In the genomic region with DNA sequence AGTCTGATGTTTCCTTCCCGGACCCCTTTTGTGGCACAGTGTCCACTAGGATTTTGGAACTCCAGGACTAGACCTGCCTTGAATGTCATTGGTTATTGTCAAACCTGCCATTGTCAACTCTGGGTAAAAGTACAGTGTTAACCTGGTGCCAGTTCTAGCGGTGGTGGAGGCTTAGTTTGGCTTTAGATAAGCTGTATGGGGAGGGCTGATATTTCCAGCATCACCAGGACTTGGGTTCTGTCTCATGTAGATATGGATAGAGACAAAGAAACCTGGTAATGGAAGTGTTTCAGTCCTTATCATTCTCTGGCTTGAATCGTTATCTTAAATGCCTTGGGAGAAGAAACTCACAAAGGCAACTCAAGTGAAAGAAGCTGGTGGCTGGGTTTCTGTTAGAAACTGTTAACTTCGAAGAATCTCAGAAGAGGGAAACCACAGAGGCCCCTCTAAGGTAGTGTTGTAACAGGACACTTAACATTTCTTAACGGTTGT, we compare ENCODE assay signal across 1 cellular context.
TF ChIP-seq lines count a peak whose summit lies in the region.

No MANE protein-coding gene starts in this region.

TF ChIP-seq in K562, 482 proteins besides CTCF, POLR2A, EP300 and RAD21 (continued from another document):
- no peak for TF ChIP-seq NR3C1 (CRISPR knock-in tag; IDR thresholded peaks at IDR 0.05)
- peak in 1 of 2 experiments; percentile 72; a peak in 1 of 4 replicates for TF ChIP-seq MAZ (CRISPR knock-in tag; conservative IDR thresholded peaks at IDR 0.05 in 1 of 2, IDR thresholded peaks at IDR 0.05 in 1 of 2)
- TF ChIP-seq E2F3 (CRISPR knock-in tag; IDR thresholded peaks at IDR 0.05): no peak
- no peak for TF ChIP-seq ARID2 (IDR thresholded peaks at IDR 0.05)
- no peak for TF ChIP-seq HMG20A (CRISPR knock-in tag; conservative IDR thresholded peaks at IDR 0.05)
- no peak for TF ChIP-seq ETS2 (tag; IDR thresholded peaks at IDR 0.05; ENCODE audit: borderline replicate concordance, poor library complexity, severe bottlenecking)
- TF ChIP-seq, protein P1, sequence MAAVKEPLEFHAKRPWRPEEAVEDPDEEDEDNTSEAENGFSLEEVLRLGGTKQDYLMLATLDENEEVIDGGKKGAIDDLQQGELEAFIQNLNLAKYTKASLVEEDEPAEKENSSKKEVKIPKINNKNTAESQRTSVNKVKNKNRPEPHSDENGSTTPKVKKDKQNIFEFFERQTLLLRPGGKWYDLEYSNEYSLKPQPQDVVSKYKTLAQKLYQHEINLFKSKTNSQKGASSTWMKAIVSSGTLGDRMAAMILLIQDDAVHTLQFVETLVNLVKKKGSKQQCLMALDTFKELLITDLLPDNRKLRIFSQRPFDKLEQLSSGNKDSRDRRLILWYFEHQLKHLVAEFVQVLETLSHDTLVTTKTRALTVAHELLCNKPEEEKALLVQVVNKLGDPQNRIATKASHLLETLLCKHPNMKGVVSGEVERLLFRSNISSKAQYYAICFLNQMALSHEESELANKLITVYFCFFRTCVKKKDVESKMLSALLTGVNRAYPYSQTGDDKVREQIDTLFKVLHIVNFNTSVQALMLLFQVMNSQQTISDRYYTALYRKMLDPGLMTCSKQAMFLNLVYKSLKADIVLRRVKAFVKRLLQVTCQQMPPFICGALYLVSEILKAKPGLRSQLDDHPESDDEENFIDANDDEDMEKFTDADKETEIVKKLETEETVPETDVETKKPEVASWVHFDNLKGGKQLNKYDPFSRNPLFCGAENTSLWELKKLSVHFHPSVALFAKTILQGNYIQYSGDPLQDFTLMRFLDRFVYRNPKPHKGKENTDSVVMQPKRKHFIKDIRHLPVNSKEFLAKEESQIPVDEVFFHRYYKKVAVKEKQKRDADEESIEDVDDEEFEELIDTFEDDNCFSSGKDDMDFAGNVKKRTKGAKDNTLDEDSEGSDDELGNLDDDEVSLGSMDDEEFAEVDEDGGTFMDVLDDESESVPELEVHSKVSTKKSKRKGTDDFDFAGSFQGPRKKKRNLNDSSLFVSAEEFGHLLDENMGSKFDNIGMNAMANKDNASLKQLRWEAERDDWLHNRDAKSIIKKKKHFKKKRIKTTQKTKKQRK (IDR thresholded peaks at IDR 0.05; ENCODE audit: borderline replicate concordance, low read depth, low read length): no peak
- TF ChIP-seq TAF1 (IDR thresholded peaks at IDR 0.05; ENCODE audit: control insufficient read depth, extremely low read depth, insufficient read depth, low read length, severe bottlenecking): peak; percentile 25
- peak; percentile 91 for TF ChIP-seq MTA3 (IDR thresholded peaks at IDR 0.05; ENCODE audit: borderline replicate concordance)
- TF ChIP-seq, protein P2, sequence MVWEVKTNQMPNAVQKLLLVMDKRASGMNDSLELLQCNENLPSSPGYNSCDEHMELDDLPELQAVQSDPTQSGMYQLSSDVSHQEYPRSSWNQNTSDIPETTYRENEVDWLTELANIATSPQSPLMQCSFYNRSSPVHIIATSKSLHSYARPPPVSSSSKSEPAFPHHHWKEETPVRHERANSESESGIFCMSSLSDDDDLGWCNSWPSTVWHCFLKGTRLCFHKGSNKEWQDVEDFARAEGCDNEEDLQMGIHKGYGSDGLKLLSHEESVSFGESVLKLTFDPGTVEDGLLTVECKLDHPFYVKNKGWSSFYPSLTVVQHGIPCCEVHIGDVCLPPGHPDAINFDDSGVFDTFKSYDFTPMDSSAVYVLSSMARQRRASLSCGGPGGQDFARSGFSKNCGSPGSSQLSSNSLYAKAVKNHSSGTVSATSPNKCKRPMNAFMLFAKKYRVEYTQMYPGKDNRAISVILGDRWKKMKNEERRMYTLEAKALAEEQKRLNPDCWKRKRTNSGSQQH (CRISPR knock-in tag; IDR thresholded peaks at IDR 0.05): 0 out of 2 replicates have a peak, but pooled peaks have one; percentile 38
- no peak for TF ChIP-seq HEY1 (CRISPR knock-in tag; IDR thresholded peaks at IDR 0.05; ENCODE audit: borderline replicate concordance)
- no peak for TF ChIP-seq NFRKB (IDR thresholded peaks at IDR 0.05; ENCODE audit: low read depth)
- no peak for TF ChIP-seq ZNF561 (CRISPR knock-in tag; conservative IDR thresholded peaks at IDR 0.05)
- TF ChIP-seq, protein P3, sequence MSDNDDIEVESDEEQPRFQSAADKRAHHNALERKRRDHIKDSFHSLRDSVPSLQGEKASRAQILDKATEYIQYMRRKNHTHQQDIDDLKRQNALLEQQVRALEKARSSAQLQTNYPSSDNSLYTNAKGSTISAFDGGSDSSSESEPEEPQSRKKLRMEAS (CRISPR knock-in tag; IDR thresholded peaks at IDR 0.05): no peak
- no peak for TF ChIP-seq CHD1 (IDR thresholded peaks at IDR 0.05; ENCODE audit: low read length)
- 0 out of 2 replicates have a peak, but pooled peaks have one; percentile 17 for TF ChIP-seq MECOM (CRISPR knock-in tag; IDR thresholded peaks at IDR 0.05)
- TF ChIP-seq MTA2 (IDR thresholded peaks at IDR 0.05; ENCODE audit: low read depth): peak; percentile 98
- TF ChIP-seq, protein P4, sequence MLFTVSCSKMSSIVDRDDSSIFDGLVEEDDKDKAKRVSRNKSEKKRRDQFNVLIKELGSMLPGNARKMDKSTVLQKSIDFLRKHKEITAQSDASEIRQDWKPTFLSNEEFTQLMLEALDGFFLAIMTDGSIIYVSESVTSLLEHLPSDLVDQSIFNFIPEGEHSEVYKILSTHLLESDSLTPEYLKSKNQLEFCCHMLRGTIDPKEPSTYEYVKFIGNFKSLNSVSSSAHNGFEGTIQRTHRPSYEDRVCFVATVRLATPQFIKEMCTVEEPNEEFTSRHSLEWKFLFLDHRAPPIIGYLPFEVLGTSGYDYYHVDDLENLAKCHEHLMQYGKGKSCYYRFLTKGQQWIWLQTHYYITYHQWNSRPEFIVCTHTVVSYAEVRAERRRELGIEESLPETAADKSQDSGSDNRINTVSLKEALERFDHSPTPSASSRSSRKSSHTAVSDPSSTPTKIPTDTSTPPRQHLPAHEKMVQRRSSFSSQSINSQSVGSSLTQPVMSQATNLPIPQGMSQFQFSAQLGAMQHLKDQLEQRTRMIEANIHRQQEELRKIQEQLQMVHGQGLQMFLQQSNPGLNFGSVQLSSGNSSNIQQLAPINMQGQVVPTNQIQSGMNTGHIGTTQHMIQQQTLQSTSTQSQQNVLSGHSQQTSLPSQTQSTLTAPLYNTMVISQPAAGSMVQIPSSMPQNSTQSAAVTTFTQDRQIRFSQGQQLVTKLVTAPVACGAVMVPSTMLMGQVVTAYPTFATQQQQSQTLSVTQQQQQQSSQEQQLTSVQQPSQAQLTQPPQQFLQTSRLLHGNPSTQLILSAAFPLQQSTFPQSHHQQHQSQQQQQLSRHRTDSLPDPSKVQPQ (CRISPR knock-in tag; IDR thresholded peaks at IDR 0.05; ENCODE audit: borderline replicate concordance): no peak; the same call in 1 of the 2 replicates
- peak; percentile 80 for TF ChIP-seq NEUROD1 (IDR thresholded peaks at IDR 0.05; ENCODE audit: borderline replicate concordance, low read depth, low read length, partially characterized antibody)
- TF ChIP-seq, protein P5, sequence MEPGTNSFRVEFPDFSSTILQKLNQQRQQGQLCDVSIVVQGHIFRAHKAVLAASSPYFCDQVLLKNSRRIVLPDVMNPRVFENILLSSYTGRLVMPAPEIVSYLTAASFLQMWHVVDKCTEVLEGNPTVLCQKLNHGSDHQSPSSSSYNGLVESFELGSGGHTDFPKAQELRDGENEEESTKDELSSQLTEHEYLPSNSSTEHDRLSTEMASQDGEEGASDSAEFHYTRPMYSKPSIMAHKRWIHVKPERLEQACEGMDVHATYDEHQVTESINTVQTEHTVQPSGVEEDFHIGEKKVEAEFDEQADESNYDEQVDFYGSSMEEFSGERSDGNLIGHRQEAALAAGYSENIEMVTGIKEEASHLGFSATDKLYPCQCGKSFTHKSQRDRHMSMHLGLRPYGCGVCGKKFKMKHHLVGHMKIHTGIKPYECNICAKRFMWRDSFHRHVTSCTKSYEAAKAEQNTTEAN (CRISPR knock-in tag; IDR thresholded peaks at IDR 0.05): no peak
- no peak for TF ChIP-seq YY1 (IDR thresholded peaks at IDR 0.05; ENCODE audit: borderline replicate concordance in 1 of 3, control insufficient read depth in 1 of 3, extremely low read depth in 1 of 3, insufficient read depth in 3 of 3, insufficient read length in 1 of 3, insufficient replicate concordance in 2 of 3, low read depth in 1 of 3, low read length in 2 of 3)
- TF ChIP-seq, protein P6, sequence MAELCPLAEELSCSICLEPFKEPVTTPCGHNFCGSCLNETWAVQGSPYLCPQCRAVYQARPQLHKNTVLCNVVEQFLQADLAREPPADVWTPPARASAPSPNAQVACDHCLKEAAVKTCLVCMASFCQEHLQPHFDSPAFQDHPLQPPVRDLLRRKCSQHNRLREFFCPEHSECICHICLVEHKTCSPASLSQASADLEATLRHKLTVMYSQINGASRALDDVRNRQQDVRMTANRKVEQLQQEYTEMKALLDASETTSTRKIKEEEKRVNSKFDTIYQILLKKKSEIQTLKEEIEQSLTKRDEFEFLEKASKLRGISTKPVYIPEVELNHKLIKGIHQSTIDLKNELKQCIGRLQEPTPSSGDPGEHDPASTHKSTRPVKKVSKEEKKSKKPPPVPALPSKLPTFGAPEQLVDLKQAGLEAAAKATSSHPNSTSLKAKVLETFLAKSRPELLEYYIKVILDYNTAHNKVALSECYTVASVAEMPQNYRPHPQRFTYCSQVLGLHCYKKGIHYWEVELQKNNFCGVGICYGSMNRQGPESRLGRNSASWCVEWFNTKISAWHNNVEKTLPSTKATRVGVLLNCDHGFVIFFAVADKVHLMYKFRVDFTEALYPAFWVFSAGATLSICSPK (IDR thresholded peaks at IDR 0.05; ENCODE audit: borderline replicate concordance): no peak
- no peak for TF ChIP-seq FOXP1 (CRISPR knock-in tag; IDR thresholded peaks at IDR 0.05)
- TF ChIP-seq, protein P7, sequence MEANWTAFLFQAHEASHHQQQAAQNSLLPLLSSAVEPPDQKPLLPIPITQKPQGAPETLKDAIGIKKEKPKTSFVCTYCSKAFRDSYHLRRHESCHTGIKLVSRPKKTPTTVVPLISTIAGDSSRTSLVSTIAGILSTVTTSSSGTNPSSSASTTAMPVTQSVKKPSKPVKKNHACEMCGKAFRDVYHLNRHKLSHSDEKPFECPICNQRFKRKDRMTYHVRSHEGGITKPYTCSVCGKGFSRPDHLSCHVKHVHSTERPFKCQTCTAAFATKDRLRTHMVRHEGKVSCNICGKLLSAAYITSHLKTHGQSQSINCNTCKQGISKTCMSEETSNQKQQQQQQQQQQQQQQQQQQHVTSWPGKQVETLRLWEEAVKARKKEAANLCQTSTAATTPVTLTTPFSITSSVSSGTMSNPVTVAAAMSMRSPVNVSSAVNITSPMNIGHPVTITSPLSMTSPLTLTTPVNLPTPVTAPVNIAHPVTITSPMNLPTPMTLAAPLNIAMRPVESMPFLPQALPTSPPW (CRISPR knock-in tag; IDR thresholded peaks at IDR 0.05): peak; percentile 61
